ENCODE assay signal across 26 cellular contexts in genomic region chr1:47660622-47661021, GRCh38.
DNase-seq lines count a peak whose midpoint lies in the region; ATAC-seq, FAIRE-seq and TF ChIP-seq lines count a peak whose summit lies in the region.
"Had no signal": no experiment of that assay in that cellular context is flagged by ENCODE, and none has a peak within 500 bp of the region (broad histone marks: within the 10 kb centered on the region; RNA-seq: fewer than 3 reads in every experiment).

No MANE protein-coding gene starts in this region.

- no peak for TF ChIP-seq EP300 in K562 (IDR thresholded peaks at IDR 0.05; ENCODE audit: low read length)

- BruUV-seq in K562 (replicated peaks; lab: Mats Ljungman, UMichigan) = no TSS peak

- POLR2A ChIA-PET in K562 (lab: Yijun Ruan, JAX) = interaction anchor here (1.1 kb wide), 1 partner anchor 19 kb away, joined by 3 read pairs; no protein-coding TSS in a partner anchor

- ATAC-seq in K562 = no peak
- ATAC-seq in GM18867 (IDR thresholded peaks at IDR 0.05; ENCODE audit: unreplicated experiment) = no peak
- ATAC-seq: GM12878, Panc1, T-cell had no signal

- FAIRE-seq in K562 (lab: Jason Lieb, UNC) = no peak
- FAIRE-seq: GM12878 had no signal

- no peak overlapping the region for H3K9ac ChIP-seq in BLaER1 treated with 17β-estradiol and CSF1 and Interleukin-3, amounts not matched to agents 10 nM and 100 nM
- no peak overlapping the region for H3K9ac ChIP-seq in K562 (ENCODE audit: insufficient read depth in 1 of 2, low read depth in 2 of 2, low read length in 2 of 2)

- no peak overlapping the region for H3K27ac ChIP-seq in BLaER1 treated with 17β-estradiol and CSF1 and Interleukin-3, amounts not matched to agents 10 nM and 100 nM
- H3K27ac ChIP-seq in K562 (ENCODE audit: extremely low read depth, low read depth, low read length) = no peak overlapping the region
- H3K27ac ChIP-seq: 22Rv1, RWPE1 had no signal

- H3K9me3 ChIP-seq in BLaER1 treated with 17β-estradiol and CSF1 and Interleukin-3, amounts not matched to agents 10 nM and 100 nM (replicated peaks in 1 of 11) = peaks cover 0 to 18% (median 12%) of the 10 kb centered on the region in 11 experiments; a peak in 9 of 22 replicates
- no peaks in the 10 kb centered on the region for H3K9me3 ChIP-seq in K562 (replicated peaks; ENCODE audit: control insufficient read depth, insufficient read depth, low read depth, low read length)
- H3K9me3 ChIP-seq: BE2C, HAP-1 had no signal

- H2AFZ ChIP-seq in K562 (ENCODE audit: low read depth, low read length) = no peak overlapping the region

- no peaks in the 10 kb centered on the region for H4K20me1 ChIP-seq in BLaER1 treated with 17β-estradiol and CSF1 and Interleukin-3, amounts not matched to agents 10 nM and 100 nM
- no peaks in the 10 kb centered on the region for H4K20me1 ChIP-seq in K562 (replicated peaks; ENCODE audit: control insufficient read depth, insufficient read depth, low read length)

- H3K27me3 ChIP-seq in BLaER1 treated with 17β-estradiol and CSF1 and Interleukin-3, amounts not matched to agents 10 nM and 100 nM = 0 out of 22 replicates have a peak, but pooled peaks cover 0 to 3% (median 0%) of the 10 kb centered on the region in 11 experiments
- peaks cover 15 to 43% of the 10 kb centered on the region in 2 experiments; a peak in 4 of 5 replicates for H3K27me3 ChIP-seq in K562 (ENCODE audit: control insufficient read depth in 2 of 2, insufficient read depth in 2 of 2, low read length in 2 of 2)
- H3K27me3 ChIP-seq: BE2C had no signal

- peaks cover 0 to 36% (median 26%) of the 10 kb centered on the region in 10 experiments; a peak in 16 of 20 replicates for H3K4me1 ChIP-seq in BLaER1 treated with 17β-estradiol and CSF1 and Interleukin-3, amounts not matched to agents 10 nM and 100 nM
- no peaks in the 10 kb centered on the region for H3K4me1 ChIP-seq in K562 (replicated peaks in 1 of 2; ENCODE audit: control insufficient read depth in 2 of 2, insufficient read depth in 2 of 2, low read length in 2 of 2)
- H3K4me1 ChIP-seq: BE2C, HAP-1 had no signal

- intact Hi-C loops in K562 (cut with micrococcal nuclease) = no loop called here

- DNase-seq in NCI-H1092 treated with DMSO at 0.1 percent for 48 hours (lab: John Stamatoyannopoulos, UW) = peak; percentile 19
- no peak for DNase-seq in NCI-H1092 (lab: John Stamatoyannopoulos, UW)
- peak; percentile 88 for DNase-seq in NCI-H1105 treated with DMSO at 0.1 percent for 48 hours (lab: John Stamatoyannopoulos, UW)
- DNase-seq in K562 (ENCODE audit: extremely low read depth in 1 of 4, low spot score in 3 of 4) = no peak
- no peak for DNase-seq in HuH-7 (ENCODE audit: low spot score)
- no peak for DNase-seq in NCI-H82 treated with DMSO at 0.1 percent for 48 hours (lab: John Stamatoyannopoulos, UW; ENCODE audit: unreplicated experiment)
- DNase-seq: ACHN; BE2C; CD4-positive, CD25-positive, alpha-beta regulatory T cell; DMS53; EL; GDM1; GOT3; HFFc6; NCI-H2081 treated with DMSO at 0.1 percent for 48 hours; NCI-H446; NCI-H774; SHP77; T-cell had no signal

- H3K4me2 ChIP-seq in BLaER1 treated with 17β-estradiol and CSF1 and Interleukin-3, amounts not matched to agents 10 nM and 100 nM = peak overlapping the region in 7 of 11 experiments; percentile 9 to 62 (median 54); a peak in 9 of 22 replicates
- H3K4me2 ChIP-seq in K562 (ENCODE audit: insufficient read depth, low read length) = no peak overlapping the region

- H3K9me1 ChIP-seq in K562 (ENCODE audit: control insufficient read depth, insufficient read depth, low read length) = no peaks in the 10 kb centered on the region

- TF ChIP-seq CTCF in K562 (IDR thresholded peaks at IDR 0.05 in 2 of 3, conservative IDR thresholded peaks at IDR 0.05 in 1 of 3; ENCODE audit: insufficient read depth in 2 of 3, low read depth in 1 of 3, low read length in 3 of 3) = no peak

- in situ Hi-C loops in K562 (cut with MboI) = no loop called here

- 0% methylated on average over 1 of the region's 1 CpG for WGBS in K562 (ENCODE audit: insufficient coverage, low coverage, missing lambda C conversion rate)

- no peaks in the 10 kb centered on the region for H3K79me2 ChIP-seq in K562 (ENCODE audit: control insufficient read depth, insufficient read depth, low read length)

- no peak overlapping the region for H3K4me3 ChIP-seq in BLaER1 treated with 17β-estradiol and CSF1 and Interleukin-3, amounts not matched to agents 10 nM and 100 nM
- H3K4me3 ChIP-seq in K562 = no peak overlapping the region
- H3K4me3 ChIP-seq: GM12878, HAP-1 had no signal

- CTCF ChIA-PET in K562 (lab: Yijun Ruan, JAX; ENCODE audit: low intra/inter-chr PET ratio) = interaction anchor here (0.6 kb wide), 1 partner anchor 180 kb away, joined by 3 read pairs; no protein-coding TSS in a partner anchor

- H3K36me3 ChIP-seq in BLaER1 treated with 17β-estradiol and CSF1 and Interleukin-3, amounts not matched to agents 10 nM and 100 nM = no peaks in the 10 kb centered on the region
- no peaks in the 10 kb centered on the region for H3K36me3 ChIP-seq in K562 (ENCODE audit: control insufficient read depth, insufficient read depth, low read length)
- H3K36me3 ChIP-seq: BE2C, HAP-1 had no signal

- TF ChIP-seq RAD21 in K562 (CRISPR knock-in tag; conservative IDR thresholded peaks at IDR 0.05 in 1 of 2, IDR thresholded peaks at IDR 0.05 in 1 of 2) = no peak

- TF ChIP-seq POLR2A in K562 (conservative IDR thresholded peaks at IDR 0.05) = no peak

TF ChIP-seq in K562, 482 proteins besides CTCF, POLR2A, EP300 and RAD21:
- TF ChIP-seq POLR3G (IDR thresholded peaks at IDR 0.05; ENCODE audit: extremely low read depth, insufficient read length, insufficient replicate concordance) (no peak), MAFF (IDR thresholded peaks at IDR 0.05; ENCODE audit: low read length) (peak; percentile 35; the same call in 1 of the 2 replicates), MAFG (tag; conservative IDR thresholded peaks at IDR 0.05) (0 out of 2 replicates have a peak, but pooled peaks have one; percentile 11)

Comparison
In these comparisons a context has a peak if more than half of its experiments do, and no peak if none do; other contexts are left out.
1. DNase-seq: peak in NCI-H1092 treated with DMSO at 0.1 percent for 48 hours (single experiment) and NCI-H1105 treated with DMSO at 0.1 percent for 48 hours (single experiment); none in NCI-H1092 (single experiment), K562 (0 of 4), HuH-7 (single experiment) and NCI-H82 treated with DMSO at 0.1 percent for 48 hours (single experiment).